ENCODE assay signal across 1 cellular context in the genomic region with DNA sequence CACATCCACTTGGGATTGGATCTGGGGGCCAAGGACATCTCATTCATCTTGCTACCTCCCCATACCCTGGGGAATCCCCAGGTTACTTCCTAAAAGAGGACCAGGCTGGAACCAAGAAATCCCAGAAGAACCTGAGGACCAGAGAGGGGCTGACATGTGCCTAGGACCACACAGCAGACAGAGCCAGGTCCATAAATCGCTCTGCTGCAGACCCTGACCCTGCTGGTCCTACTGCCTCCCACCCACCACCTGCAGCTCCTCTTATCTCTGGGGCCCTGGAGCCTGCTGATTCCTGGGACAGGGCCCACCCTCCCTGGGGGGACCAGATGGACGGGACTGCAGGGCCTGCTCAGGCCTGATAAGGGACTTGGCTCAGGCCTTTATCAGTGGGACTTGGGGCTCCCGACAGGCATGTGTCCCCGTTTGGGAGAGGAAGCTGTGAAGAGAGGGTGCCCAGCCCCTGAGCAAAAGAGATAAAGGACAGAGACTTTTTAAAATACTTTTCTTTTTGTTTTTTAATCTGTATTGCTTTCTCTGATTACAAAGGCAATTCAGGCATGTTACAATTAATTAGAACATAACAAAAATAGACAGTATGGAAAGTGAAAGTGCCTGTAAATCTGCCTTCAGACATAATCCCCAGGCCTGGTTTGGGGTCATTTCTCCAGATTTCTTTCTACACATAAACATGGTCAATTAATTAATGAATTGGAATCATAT.
TF ChIP-seq lines count a peak whose summit lies in the region.

No MANE protein-coding gene starts in this region.

TF ChIP-seq in GM23338, 12 proteins besides CTCF, POLR2A, EP300 and RAD21 (continued from another document):
- TF ChIP-seq, protein P1, sequence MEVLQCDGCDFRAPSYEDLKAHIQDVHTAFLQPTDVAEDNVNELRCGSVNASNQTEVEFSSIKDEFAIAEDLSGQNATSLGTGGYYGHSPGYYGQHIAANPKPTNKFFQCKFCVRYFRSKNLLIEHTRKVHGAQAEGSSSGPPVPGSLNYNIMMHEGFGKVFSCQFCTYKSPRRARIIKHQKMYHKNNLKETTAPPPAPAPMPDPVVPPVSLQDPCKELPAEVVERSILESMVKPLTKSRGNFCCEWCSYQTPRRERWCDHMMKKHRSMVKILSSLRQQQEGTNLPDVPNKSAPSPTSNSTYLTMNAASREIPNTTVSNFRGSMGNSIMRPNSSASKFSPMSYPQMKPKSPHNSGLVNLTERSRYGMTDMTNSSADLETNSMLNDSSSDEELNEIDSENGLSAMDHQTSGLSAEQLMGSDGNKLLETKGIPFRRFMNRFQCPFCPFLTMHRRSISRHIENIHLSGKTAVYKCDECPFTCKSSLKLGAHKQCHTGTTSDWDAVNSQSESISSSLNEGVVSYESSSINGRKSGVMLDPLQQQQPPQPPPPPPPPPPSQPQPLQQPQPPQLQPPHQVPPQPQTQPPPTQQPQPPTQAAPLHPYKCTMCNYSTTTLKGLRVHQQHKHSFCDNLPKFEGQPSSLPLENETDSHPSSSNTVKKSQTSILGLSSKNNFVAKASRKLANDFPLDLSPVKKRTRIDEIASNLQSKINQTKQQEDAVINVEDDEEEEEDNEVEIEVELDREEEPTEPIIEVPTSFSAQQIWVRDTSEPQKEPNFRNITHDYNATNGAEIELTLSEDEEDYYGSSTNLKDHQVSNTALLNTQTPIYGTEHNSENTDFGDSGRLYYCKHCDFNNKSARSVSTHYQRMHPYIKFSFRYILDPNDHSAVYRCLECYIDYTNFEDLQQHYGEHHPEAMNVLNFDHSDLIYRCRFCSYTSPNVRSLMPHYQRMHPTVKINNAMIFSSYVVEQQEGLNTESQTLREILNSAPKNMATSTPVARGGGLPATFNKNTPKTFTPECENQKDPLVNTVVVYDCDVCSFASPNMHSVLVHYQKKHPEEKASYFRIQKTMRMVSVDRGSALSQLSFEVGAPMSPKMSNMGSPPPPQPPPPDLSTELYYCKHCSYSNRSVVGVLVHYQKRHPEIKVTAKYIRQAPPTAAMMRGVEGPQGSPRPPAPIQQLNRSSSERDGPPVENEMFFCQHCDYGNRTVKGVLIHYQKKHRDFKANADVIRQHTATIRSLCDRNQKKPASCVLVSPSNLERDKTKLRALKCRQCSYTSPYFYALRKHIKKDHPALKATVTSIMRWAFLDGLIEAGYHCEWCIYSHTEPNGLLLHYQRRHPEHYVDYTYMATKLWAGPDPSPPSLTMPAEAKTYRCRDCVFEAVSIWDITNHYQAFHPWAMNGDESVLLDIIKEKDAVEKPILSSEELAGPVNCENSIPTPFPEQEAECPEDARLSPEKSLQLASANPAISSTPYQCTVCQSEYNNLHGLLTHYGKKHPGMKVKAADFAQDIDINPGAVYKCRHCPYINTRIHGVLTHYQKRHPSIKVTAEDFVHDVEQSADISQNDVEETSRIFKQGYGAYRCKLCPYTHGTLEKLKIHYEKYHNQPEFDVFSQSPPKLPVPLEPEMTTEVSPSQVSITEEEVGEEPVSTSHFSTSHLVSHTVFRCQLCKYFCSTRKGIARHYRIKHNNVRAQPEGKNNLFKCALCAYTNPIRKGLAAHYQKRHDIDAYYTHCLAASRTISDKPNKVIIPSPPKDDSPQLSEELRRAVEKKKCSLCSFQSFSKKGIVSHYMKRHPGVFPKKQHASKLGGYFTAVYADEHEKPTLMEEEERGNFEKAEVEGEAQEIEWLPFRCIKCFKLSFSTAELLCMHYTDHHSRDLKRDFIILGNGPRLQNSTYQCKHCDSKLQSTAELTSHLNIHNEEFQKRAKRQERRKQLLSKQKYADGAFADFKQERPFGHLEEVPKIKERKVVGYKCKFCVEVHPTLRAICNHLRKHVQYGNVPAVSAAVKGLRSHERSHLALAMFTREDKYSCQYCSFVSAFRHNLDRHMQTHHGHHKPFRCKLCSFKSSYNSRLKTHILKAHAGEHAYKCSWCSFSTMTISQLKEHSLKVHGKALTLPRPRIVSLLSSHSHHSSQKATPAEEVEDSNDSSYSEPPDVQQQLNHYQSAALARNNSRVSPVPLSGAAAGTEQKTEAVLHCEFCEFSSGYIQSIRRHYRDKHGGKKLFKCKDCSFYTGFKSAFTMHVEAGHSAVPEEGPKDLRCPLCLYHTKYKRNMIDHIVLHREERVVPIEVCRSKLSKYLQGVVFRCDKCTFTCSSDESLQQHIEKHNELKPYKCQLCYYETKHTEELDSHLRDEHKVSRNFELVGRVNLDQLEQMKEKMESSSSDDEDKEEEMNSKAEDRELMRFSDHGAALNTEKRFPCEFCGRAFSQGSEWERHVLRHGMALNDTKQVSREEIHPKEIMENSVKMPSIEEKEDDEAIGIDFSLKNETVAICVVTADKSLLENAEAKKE (CRISPR knock-in tag; IDR thresholded peaks at IDR 0.05) = no peak
- TF ChIP-seq, protein P2, sequence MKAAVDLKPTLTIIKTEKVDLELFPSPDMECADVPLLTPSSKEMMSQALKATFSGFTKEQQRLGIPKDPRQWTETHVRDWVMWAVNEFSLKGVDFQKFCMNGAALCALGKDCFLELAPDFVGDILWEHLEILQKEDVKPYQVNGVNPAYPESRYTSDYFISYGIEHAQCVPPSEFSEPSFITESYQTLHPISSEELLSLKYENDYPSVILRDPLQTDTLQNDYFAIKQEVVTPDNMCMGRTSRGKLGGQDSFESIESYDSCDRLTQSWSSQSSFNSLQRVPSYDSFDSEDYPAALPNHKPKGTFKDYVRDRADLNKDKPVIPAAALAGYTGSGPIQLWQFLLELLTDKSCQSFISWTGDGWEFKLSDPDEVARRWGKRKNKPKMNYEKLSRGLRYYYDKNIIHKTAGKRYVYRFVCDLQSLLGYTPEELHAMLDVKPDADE (IDR thresholded peaks at IDR 0.05) = no peak
- TF ChIP-seq POLR2AphosphoS5 (IDR thresholded peaks at IDR 0.05; ENCODE audit: low read depth) = no peak
